ENCODE assay signal across 13 cellular contexts in the genomic region with DNA sequence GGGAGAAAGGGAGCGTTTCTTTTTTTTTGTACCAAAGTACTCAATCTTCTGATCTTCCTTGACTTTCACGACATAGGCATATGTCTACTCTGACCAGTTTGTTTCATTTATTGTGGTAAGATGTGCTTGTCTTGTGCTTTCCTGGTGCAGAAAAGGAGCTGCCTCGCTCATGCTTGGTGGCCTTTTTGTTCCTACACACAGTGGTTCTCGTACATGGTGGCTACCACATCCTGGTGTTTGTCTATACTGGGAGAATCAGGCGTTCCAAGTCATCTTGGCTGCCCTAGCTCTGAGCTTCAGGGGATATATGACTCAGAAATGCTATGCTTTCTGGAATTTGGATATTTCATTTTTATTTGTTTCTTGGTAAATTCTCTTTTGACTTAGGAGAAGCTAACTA. TPM values are rescaled to one million over a fixed set of nuclear protein-coding genes. Genes with fewer than 3 reads are reported as not detected.
A peak's percentile ranks its signal among the peaks of the same experiment; 100 is the strongest.
DNase-seq lines count a peak whose midpoint lies in the region; ATAC-seq and TF ChIP-seq lines count a peak whose summit lies in the region.
"Had no signal": no experiment of that assay in that cellular context is flagged by ENCODE, and none has a peak within 500 bp of the region (broad histone marks: within the 10 kb centered on the region; RNA-seq: fewer than 3 reads in every experiment).

No MANE protein-coding gene starts in this region.

- peak; percentile 31 for ATAC-seq in CD8-positive, alpha-beta T cell
- peak; percentile 58 to 76 for ATAC-seq in naive thymus-derived CD8-positive, alpha-beta T cell

- H3K36me3 ChIP-seq in CD8-positive, alpha-beta T cell (ENCODE audit: insufficient read depth, low read length): no peaks in the 10 kb centered on the region
- H3K36me3 ChIP-seq: stomach had no signal

- no peaks in the 10 kb centered on the region for H3K27me3 Mint-ChIP-seq in CD8-positive, alpha-beta T cell (ENCODE audit: low read depth)
- H3K27me3 Mint-ChIP-seq in naive thymus-derived CD8-positive, alpha-beta T cell: no peaks in the 10 kb centered on the region
- H3K27me3 Mint-ChIP-seq: naive B cell had no signal

- H3K4me3 Mint-ChIP-seq in CD8-positive, alpha-beta T cell: peak overlapping the region; percentile 54
- H3K4me3 Mint-ChIP-seq in naive thymus-derived CD8-positive, alpha-beta T cell: peak overlapping the region; percentile 42 to 83 (median 66)
- H3K4me3 Mint-ChIP-seq: naive B cell had no signal

- H3K36me3 Mint-ChIP-seq in CD8-positive, alpha-beta T cell: peaks cover 10% of the 10 kb centered on the region
- H3K36me3 Mint-ChIP-seq in naive thymus-derived CD8-positive, alpha-beta T cell: peaks cover 0 to 9% (median 8%) of the 10 kb centered on the region in 3 donors

- no peak for TF ChIP-seq CTCF in CD8-positive, alpha-beta T cell (IDR thresholded peaks at IDR 0.05)

- CTCF ChIA-PET in CD8-positive, alpha-beta T cell (lab: Charles Lee): interaction anchor here (0.8 to 1.1 kb wide), 2 partner anchors 110 to 210 kb away, joined by 3 to 4 read pairs; no protein-coding TSS in a partner anchor

- H3K9me3 ChIP-seq in CD8-positive, alpha-beta T cell (ENCODE audit: low read length): no peaks in the 10 kb centered on the region
- H3K9me3 ChIP-seq: stomach had no signal

- peaks cover 35% of the 10 kb centered on the region for H3K4me1 Mint-ChIP-seq in CD8-positive, alpha-beta T cell (ENCODE audit: low read depth)
- peaks cover 20 to 49% (median 41%) of the 10 kb centered on the region in 4 donors for H3K4me1 Mint-ChIP-seq in naive thymus-derived CD8-positive, alpha-beta T cell

- intact Hi-C loops in CD8-positive, alpha-beta T cell (cut with DNase I, micrococcal nuclease): no loop called here

- H3K9me3 Mint-ChIP-seq in CD8-positive, alpha-beta T cell: no peaks in the 10 kb centered on the region
- H3K9me3 Mint-ChIP-seq in naive thymus-derived CD8-positive, alpha-beta T cell: no peaks in the 10 kb centered on the region
- H3K9me3 Mint-ChIP-seq: naive B cell had no signal

- H3K4me1 ChIP-seq in CD8-positive, alpha-beta T cell (ENCODE audit: insufficient read depth, low read length): peaks cover 35% of the 10 kb centered on the region
- H3K4me1 ChIP-seq: stomach had no signal

- peak overlapping the region; percentile 64 for H3K27ac Mint-ChIP-seq in CD8-positive, alpha-beta T cell
- H3K27ac Mint-ChIP-seq in naive thymus-derived CD8-positive, alpha-beta T cell: peak overlapping the region; percentile 55 to 90 (median 74)

- H3K4me3 ChIP-seq in CD8-positive, alpha-beta T cell (ENCODE audit: low read depth, low read length): no peak overlapping the region
- H3K4me3 ChIP-seq: coronary artery, stomach had no signal

- DNase-seq in CD8-positive, alpha-beta T cell: no peak
- DNase-seq in LHCN-M2 (ENCODE audit: low read depth) (peak; percentile 25), astrocyte of the hippocampus (ENCODE audit: low read depth, low spot score) (peak; percentile 15), cortex of kidney (lab: John Stamatoyannopoulos, UW) (no peak), mucosa of gallbladder (ENCODE audit: low spot score) (no peak), NCI-H748 treated with DMSO at 0.1 percent for 48 hours (lab: John Stamatoyannopoulos, UW) (no peak)
- DNase-seq in naive thymus-derived CD8-positive, alpha-beta T cell: peak in 5 of 10 donors; percentile 8 to 34 (median 27)
- DNase-seq in stimulated activated CD8-positive, alpha-beta memory T cell treated with anti-CD3 and anti-CD28 coated beads, Interleukin-4, amount 100 ng/mL, for 48 hours: no peak
- DNase-seq: activated CD8-positive, alpha-beta memory T cell treated with anti-CD3 and anti-CD28 coated beads for 24 hours; naive B cell; Right ventricle myocardium superior; stomach had no signal

- no peaks in the 10 kb centered on the region for H3K27me3 ChIP-seq in CD8-positive, alpha-beta T cell (ENCODE audit: insufficient read depth, low read length)
- H3K27me3 ChIP-seq: stomach had no signal

- POLR2A ChIA-PET in CD8-positive, alpha-beta T cell (lab: Charles Lee): no interaction called here
- POLR2A ChIA-PET in naive thymus-derived CD8-positive, alpha-beta T cell (lab: Charles Lee): interaction anchor here (1.1 to 2.1 kb wide), 4 partner anchors 9 to 199 kb away, joined by 3 to 4 read pairs (median 4); no protein-coding TSS in a partner anchor

- no peak overlapping the region for H3K27ac ChIP-seq in CD8-positive, alpha-beta T cell (ENCODE audit: low read depth, low read length)
- H3K27ac ChIP-seq: coronary artery, stomach had no signal

RNA-seq across cellular contexts. Expression of gene MYB, which starts 31.8 kb away (rescaled TPM):
- 1 to 10 TPM; 3.7 to 4.7 TPM for total RNA-seq in CD8-positive, alpha-beta T cell
- 1.6 and 2.0 TPM in 2 replicates for total RNA-seq in LHCN-M2 (2014; rRNA removed)
- 0.35 TPM for polyA plus RNA-seq in LHCN-M2 (2012)
- total RNA-seq in naive thymus-derived CD8-positive, alpha-beta T cell: 10 to 100 TPM; 20.9 to 22.5 TPM
- 1 to 10 TPM; 2.4 to 4.8 (median 2.5) TPM for polyA plus RNA-seq in naive thymus-derived CD8-positive, alpha-beta T cell
- 2.0 TPM for total RNA-seq in mucosa of gallbladder

Comparison
In these comparisons a context has a peak if more than half of its experiments do, and no peak if none do; other contexts are left out.
1. DNase-seq: peak in LHCN-M2 (single experiment) and astrocyte of the hippocampus (single experiment); none in CD8-positive, alpha-beta T cell (0 of 7), cortex of kidney (single experiment), mucosa of gallbladder (single experiment), stimulated activated CD8-positive, alpha-beta memory T cell treated with anti-CD3 and anti-CD28 coated beads, Interleukin-4, amount 100 ng/mL, for 48 hours (single experiment) and NCI-H748 treated with DMSO at 0.1 percent for 48 hours (single experiment).